ENCODE assay signal across 1 cellular context in genomic region chr9:101383361-101383760, GRCh38.
TF ChIP-seq lines count a peak whose summit lies in the region.

No MANE protein-coding gene starts in this region.

TF ChIP-seq in GM23338, 12 proteins besides CTCF, POLR2A, EP300 and RAD21 (continued from another document):
- TF ChIP-seq ZNF462 (CRISPR knock-in tag; IDR thresholded peaks at IDR 0.05) = no peak
- no peak for TF ChIP-seq ETS1 (IDR thresholded peaks at IDR 0.05)
- TF ChIP-seq STAT1 (IDR thresholded peaks at IDR 0.05; ENCODE audit: unreplicated experiment) = no peak
- TF ChIP-seq POLR2AphosphoS5 (IDR thresholded peaks at IDR 0.05; ENCODE audit: low read depth) = no peak
- TF ChIP-seq JUNB (IDR thresholded peaks at IDR 0.05; ENCODE audit: unreplicated experiment) = no peak
- no peak for TF ChIP-seq EZH2 (IDR thresholded peaks at IDR 0.05; ENCODE audit: low read depth, unreplicated experiment)
- no peak for TF ChIP-seq NANOG (IDR thresholded peaks at IDR 0.05; ENCODE audit: borderline replicate concordance)
TF ChIP-seq in GM23338: peak in this region for 0.
